Comparison of ENCODE assay signal across 1 cellular context in the genomic region with DNA sequence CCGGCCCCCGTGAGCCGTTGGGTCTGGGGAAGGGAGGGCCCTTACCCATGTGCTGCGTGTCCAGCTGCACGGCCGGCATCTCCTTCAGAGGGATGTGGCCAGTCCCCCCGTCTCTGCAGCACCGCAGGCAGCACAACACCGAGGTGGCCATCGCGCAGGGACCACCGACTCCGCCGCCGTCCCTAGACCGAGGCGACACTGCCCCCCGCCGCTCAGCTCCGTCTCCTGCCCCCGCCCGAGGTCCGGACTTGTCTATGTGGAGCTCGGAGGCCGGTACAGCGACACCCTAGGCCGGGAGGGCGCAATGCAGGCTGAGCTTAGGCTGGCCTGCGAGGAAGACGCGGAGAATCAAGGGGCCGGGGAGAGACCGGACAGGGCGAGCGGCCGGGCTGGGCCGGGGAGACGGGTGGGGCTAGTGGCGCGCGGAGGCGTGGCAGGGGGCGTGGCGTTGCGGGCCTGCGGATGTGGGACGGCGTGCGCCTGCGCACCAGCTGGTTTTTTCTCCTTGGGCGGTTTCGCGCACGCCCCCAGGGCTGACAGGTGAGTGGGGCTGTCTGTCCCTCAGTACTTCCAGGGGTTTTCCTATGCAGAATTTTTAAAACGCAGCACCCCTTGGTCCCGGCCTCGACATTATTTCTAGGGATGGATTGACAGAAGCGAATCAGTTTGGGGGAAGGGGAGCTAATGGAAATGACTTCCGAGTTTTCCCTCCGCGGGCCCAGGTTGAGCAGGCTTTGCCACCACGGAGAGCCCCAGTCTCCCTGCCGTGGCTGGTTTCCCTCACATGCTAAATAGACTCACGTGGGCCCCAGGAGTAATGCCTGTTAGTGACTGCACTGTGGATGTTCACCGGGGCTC.
TF ChIP-seq lines count a peak whose summit lies in the region.

TSS of gene SPRYD7 (minus strand) at position 256 of the 858 bp plus-strand sequence. CDS start at position 151, 105 bp downstream.

TF ChIP-seq in IMR-90, 13 proteins besides CTCF, POLR2A, EP300 and RAD21 (continued from another document):
- TF ChIP-seq SMC3 (IDR thresholded peaks at IDR 0.05; ENCODE audit: low read depth, low read length) (peak; percentile 7; the same call in 1 of the 2 replicates), CHD1 (IDR thresholded peaks at IDR 0.05; ENCODE audit: low read depth, low read length) (no peak)
- TF ChIP-seq, protein P1, sequence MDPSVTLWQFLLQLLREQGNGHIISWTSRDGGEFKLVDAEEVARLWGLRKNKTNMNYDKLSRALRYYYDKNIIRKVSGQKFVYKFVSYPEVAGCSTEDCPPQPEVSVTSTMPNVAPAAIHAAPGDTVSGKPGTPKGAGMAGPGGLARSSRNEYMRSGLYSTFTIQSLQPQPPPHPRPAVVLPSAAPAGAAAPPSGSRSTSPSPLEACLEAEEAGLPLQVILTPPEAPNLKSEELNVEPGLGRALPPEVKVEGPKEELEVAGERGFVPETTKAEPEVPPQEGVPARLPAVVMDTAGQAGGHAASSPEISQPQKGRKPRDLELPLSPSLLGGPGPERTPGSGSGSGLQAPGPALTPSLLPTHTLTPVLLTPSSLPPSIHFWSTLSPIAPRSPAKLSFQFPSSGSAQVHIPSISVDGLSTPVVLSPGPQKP (IDR thresholded peaks at IDR 0.05; ENCODE audit: borderline replicate concordance, low read depth, low read length): no peak
